Comparison of ENCODE assay signal across 21 cellular contexts in genomic region chr4:17515724-17516407, GRCh38. TPM values are rescaled to one million over a fixed set of nuclear protein-coding genes. Genes with fewer than 3 reads are reported as not detected.
DNase-seq lines count a peak whose midpoint lies in the region; ATAC-seq, FAIRE-seq and TF ChIP-seq lines count a peak whose summit lies in the region.
"Had no signal": no experiment of that assay in that cellular context is flagged by ENCODE, and none has a peak within 500 bp of the region (broad histone marks: within the 10 kb centered on the region; RNA-seq: fewer than 3 reads in every experiment).

No MANE protein-coding gene starts in this region.

- peaks cover 8% of the 10 kb centered on the region for H3K79me2 ChIP-seq in HepG2 (ENCODE audit: insufficient read depth, low read length)

- intact Hi-C loops in HepG2 (cut with micrococcal nuclease; ENCODE audit: unreplicated experiment) (loop anchor here (1.0 to 10.0 kb wide), 2 partner anchors 14 to 119 kb away; no protein-coding TSS in a partner anchor), transverse colon (cut with DNase I; ENCODE audit: low total_unique reads) (no loop called here)

- peak; percentile 24 for ATAC-seq in HepG2
- ATAC-seq: HCT116 had no signal

- no peak overlapping the region for H2AFZ ChIP-seq in HepG2 (ENCODE audit: low read length)

- no peak for FAIRE-seq in HepG2 (lab: Jason Lieb, UNC)
- FAIRE-seq: GM19239, H1 had no signal

- no TSS peak for BruUV-seq in HepG2 (replicated peaks; lab: Mats Ljungman, UMichigan)

- peak overlapping the region; percentile 71 for H3K4me2 ChIP-seq in HepG2 (ENCODE audit: low read depth, low read length)

- H3K9ac ChIP-seq in HepG2 (ENCODE audit: insufficient read depth, low read depth, low read length), result no peak overlapping the region

- no peaks in the 10 kb centered on the region for H3K36me3 ChIP-seq in HepG2 (replicated peaks in 1 of 2; ENCODE audit: control insufficient read depth in 1 of 2, insufficient read depth in 2 of 2, low read length in 2 of 2)
- no peaks in the 10 kb centered on the region for H3K36me3 ChIP-seq in transverse colon

- H3K27ac ChIP-seq in VCaP (peak overlapping the region; percentile 48), HepG2 (ENCODE audit: extremely low read length, insufficient read depth, low read length) (peak overlapping the region; percentile 27), transverse colon (no peak overlapping the region)

- H3K4me1 ChIP-seq in HepG2 (ENCODE audit: insufficient read depth, low read length), result peaks cover 61% of the 10 kb centered on the region
- H3K4me1 ChIP-seq in transverse colon, result peaks cover 0 to 11% (median 6%) of the 10 kb centered on the region in 4 donors

- H3K4me3 ChIP-seq in HepG2 (replicated peaks in 1 of 3; ENCODE audit: insufficient read depth in 1 of 3, low read depth in 2 of 3, low read length in 3 of 3) (peak overlapping the region in 2 of 3 experiments; percentile 22 to 54; a peak in 4 of 6 replicates), transverse colon (no peak overlapping the region)

- TF ChIP-seq EP300 in HepG2 (IDR thresholded peaks at IDR 0.05; ENCODE audit: low read depth in 2 of 2, low read length in 2 of 2) (no peak; a peak in 1 of 4 replicates), HepG2 (CRISPR knock-in tag; IDR thresholded peaks at IDR 0.05; ENCODE audit: borderline replicate concordance) (no peak), transverse colon (IDR thresholded peaks at IDR 0.05; ENCODE audit: low read depth) (no peak)

- no peaks in the 10 kb centered on the region for H4K20me1 ChIP-seq in HepG2 (ENCODE audit: insufficient read depth, low read length)

- POLR2A ChIA-PET in HepG2 (lab: Yijun Ruan, JAX), result no interaction called here

- no peak for TF ChIP-seq CTCF in VCaP (conservative IDR thresholded peaks at IDR 0.05)
- no peak for TF ChIP-seq CTCF in HepG2 (CRISPR knock-in tag; IDR thresholded peaks at IDR 0.05)
- no peak for TF ChIP-seq CTCF in transverse colon (IDR thresholded peaks at IDR 0.05)

- H3K27me3 ChIP-seq in HepG2 (ENCODE audit: control insufficient read depth in 1 of 2, insufficient read depth in 2 of 2, low read length in 2 of 2) (no peaks in the 10 kb centered on the region; a peak in 1 of 5 replicates), transverse colon (peaks cover 6% of the 10 kb centered on the region)

- 14% methylated on average over 8 of the region's 8 CpGs for WGBS in HepG2 (ENCODE audit: low lambda C conversion rate)
- 64 to 73% methylated on average over 4 to 8 of the region's 8 CpGs for WGBS in transverse colon (ENCODE audit: low coverage in 1 of 2), 2 donors

- in situ Hi-C loops in HepG2 (cut with HindIII; ENCODE audit: extremely low pct_ligation_motif_present, low pct_unique_long_range_greater_than_20kb) (no loop called here), transverse colon (cut with MboI; ENCODE audit: low pct_ligation_motif_present in 1 of 4, low pct_unique_long_range_greater_than_20kb in 1 of 4, low sequenced_read_pairs in 3 of 4) (no loop called here)

- TF ChIP-seq POLR2A in HepG2 (IDR thresholded peaks at IDR 0.05; ENCODE audit: insufficient read depth in 1 of 2, low read depth in 2 of 2, low read length in 2 of 2), result no peak
- no peak for TF ChIP-seq POLR2A in transverse colon (IDR thresholded peaks at IDR 0.05)

- peak; percentile 33 for DNase-seq in cerebellum (ENCODE audit: low spot score)
- DNase-seq in HepG2 (ENCODE audit: low spot score), result peak; percentile 41
- peak; percentile 59 for DNase-seq in superior temporal gyrus (ENCODE audit: extremely low spot score)
- DNase-seq in transverse colon, result no peak
- DNase-seq in NK-92 (lab: John Stamatoyannopoulos, UW; ENCODE audit: unreplicated experiment), result no peak
- no peak for DNase-seq in UCSD-AML1 (lab: John Stamatoyannopoulos, UW; ENCODE audit: unreplicated experiment)
- DNase-seq: CD4-positive, CD25-positive, alpha-beta regulatory T cell; EL; KBM-7; NCI-H1092; NCI-H1436; NCI-H187 treated with DMSO at 0.1 percent for 48 hours; Right ventricle myocardium superior had no signal

- no peaks in the 10 kb centered on the region for H3K9me3 ChIP-seq in HepG2 (ENCODE audit: low read length)
- no peaks in the 10 kb centered on the region for H3K9me3 ChIP-seq in transverse colon

- no peak for TF ChIP-seq RAD21 in HepG2 (CRISPR knock-in tag; IDR thresholded peaks at IDR 0.05)

- CTCF ChIA-PET in HepG2 (lab: Yijun Ruan, JAX; ENCODE audit: low intra/inter-chr PET ratio, low total read pairs), result no interaction called here

TF ChIP-seq in HepG2, 621 proteins besides CTCF, POLR2A, EP300 and RAD21 (continues in another document):
- TF ChIP-seq ZNF12 (CRISPR knock-in tag; IDR thresholded peaks at IDR 0.05) (no peak), ZNF143 (CRISPR knock-in tag; IDR thresholded peaks at IDR 0.05) (no peak), NR2F6 (IDR thresholded peaks at IDR 0.05) (peak; percentile 60; the same call in 1 of the 2 replicates), NR2F6 (CRISPR knock-in tag; IDR thresholded peaks at IDR 0.05) (peak; percentile 15; the same call in 1 of the 2 replicates), HMG20A (CRISPR knock-in tag; IDR thresholded peaks at IDR 0.05; ENCODE audit: borderline replicate concordance) (no peak), ZMYM3 (CRISPR knock-in tag; IDR thresholded peaks at IDR 0.05) (peak; percentile 99), ZMYM2 (CRISPR knock-in tag; IDR thresholded peaks at IDR 0.05) (peak; percentile 87), HNF4G (IDR thresholded peaks at IDR 0.05; ENCODE audit: borderline replicate concordance, low read depth, low read length) (0 out of 2 replicates have a peak, but pooled peaks have one; percentile 13), HNF4G (CRISPR knock-in tag; IDR thresholded peaks at IDR 0.05; ENCODE audit: borderline replicate concordance, low read depth) (no peak), NR2F2 (IDR thresholded peaks at IDR 0.05; ENCODE audit: borderline replicate concordance, low read depth) (0 out of 2 replicates have a peak, but pooled peaks have one; percentile 24), TEAD3 (CRISPR knock-in tag; optimal IDR thresholded peaks at IDR 0.05; ENCODE audit: borderline replicate concordance) (peak; percentile 49), NR2F1 (CRISPR knock-in tag; IDR thresholded peaks at IDR 0.05) (peak; percentile 7 to 33; a peak in 1 of 4 replicates), RCOR2 (CRISPR knock-in tag; IDR thresholded peaks at IDR 0.05) (peak; percentile 97), POGZ (CRISPR knock-in tag; IDR thresholded peaks at IDR 0.05) (peak; percentile 66; the same call in 1 of the 2 replicates)

RNA-seq across cellular contexts. Expression of gene CLRN2, which starts 0.9 kb away (rescaled TPM):
- not detected for total RNA-seq in cerebellum
- not detected in 2 replicates for total RNA-seq in HepG2 (2016; rRNA removed; fragmentation: Illumina TruSeq; extraction: Trizol)
- not detected in 2 replicates for total RNA-seq in HepG2 (2016; cell fraction: cytosol; rRNA removed; fragmentation: Illumina TruSeq; extraction: Trizol; ENCODE audit: low read depth)
- total RNA-seq in HepG2 (2016; cell fraction: insoluble cytoplasmic fraction; rRNA removed; fragmentation: Illumina TruSeq; extraction: Trizol), result not detected in 2 replicates
- total RNA-seq in HepG2 (2016; cell fraction: membrane; rRNA removed; fragmentation: Illumina TruSeq; extraction: Trizol), result not detected in 2 replicates
- total RNA-seq in HepG2 (2016; cell fraction: nucleus; rRNA removed; fragmentation: Illumina TruSeq; extraction: Trizol), result not detected in 2 replicates
- not detected in 2 replicates for polyA plus RNA-seq in HepG2 (2011; rRNA removed)
- polyA plus RNA-seq in HepG2 (2011; cell fraction: cytosol; rRNA removed), result not detected in 2 replicates
- polyA plus RNA-seq in HepG2 (2011; cell fraction: nucleus; rRNA removed), result 0.31 TPM in 1 of 2 replicates, not detected in the other
- polyA plus RNA-seq in HepG2 (2012), result 0.27 TPM in 1 of 2 replicates, not detected in the other
- not detected in 2 replicates for polyA plus RNA-seq in HepG2 (2016; cell fraction: cytosol; fragmentation: Illumina TruSeq; extraction: Trizol; ENCODE audit: low read depth)
- not detected in 2 replicates for polyA plus RNA-seq in HepG2 (2016; cell fraction: insoluble cytoplasmic fraction; fragmentation: Illumina TruSeq; extraction: Trizol; ENCODE audit: low read depth)
- polyA plus RNA-seq in HepG2 (2016; cell fraction: membrane; fragmentation: Illumina TruSeq; extraction: Trizol; ENCODE audit: low read depth), result not detected in 2 replicates
- not detected in 2 replicates for polyA plus RNA-seq in HepG2 (2016; cell fraction: nucleus; fragmentation: Illumina TruSeq; extraction: Trizol; ENCODE audit: insufficient read depth, low read depth)
- not detected in 2 replicates for polyA minus RNA-seq in HepG2 (2011; rRNA and poly(A)+ RNA removed; ENCODE audit: low replicate concordance)
- polyA minus RNA-seq in HepG2 (2011; cell fraction: cytosol; rRNA and poly(A)+ RNA removed), result not detected in 2 replicates
- not detected in 2 replicates for polyA minus RNA-seq in HepG2 (2011; cell fraction: nucleus; rRNA and poly(A)+ RNA removed)
- not detected for total RNA-seq in transverse colon
- total RNA-seq: CD4-positive, CD25-positive, alpha-beta regulatory T cell; H1; NCI-H460; Right ventricle myocardium superior; RPMI7951; SK-MEL-5 had no signal
- polyA plus RNA-seq: BJ; CD4-positive, CD25-positive, alpha-beta regulatory T cell; H1 had no signal

RNA-seq across cellular contexts. Expression of gene QDPR, which starts 4.0 kb away (rescaled TPM):
- 17.5 TPM for total RNA-seq in cerebellum
- total RNA-seq in HepG2 (2016; rRNA removed; fragmentation: Illumina TruSeq; extraction: Trizol), result 9.9 and 32.4 TPM in 2 replicates
- total RNA-seq in HepG2 (2016; cell fraction: cytosol; rRNA removed; fragmentation: Illumina TruSeq; extraction: Trizol; ENCODE audit: low read depth), result 5.2 and 5.9 TPM in 2 replicates
- total RNA-seq in HepG2 (2016; cell fraction: insoluble cytoplasmic fraction; rRNA removed; fragmentation: Illumina TruSeq; extraction: Trizol), result 10.8 and 29.3 TPM in 2 replicates
- total RNA-seq in HepG2 (2016; cell fraction: membrane; rRNA removed; fragmentation: Illumina TruSeq; extraction: Trizol), result 21.9 and 22.0 TPM in 2 replicates
- total RNA-seq in HepG2 (2016; cell fraction: nucleus; rRNA removed; fragmentation: Illumina TruSeq; extraction: Trizol), result 16.5 and 17.7 TPM in 2 replicates
- polyA plus RNA-seq in HepG2 (2011; rRNA removed), result 84.0 and 95.5 TPM in 2 replicates
- 88.8 and 113 TPM in 2 replicates for polyA plus RNA-seq in HepG2 (2011; cell fraction: cytosol; rRNA removed)
- 38.4 and 46.2 TPM in 2 replicates for polyA plus RNA-seq in HepG2 (2011; cell fraction: nucleus; rRNA removed)
- polyA plus RNA-seq in HepG2 (2012), result 78.4 and 108 TPM in 2 replicates
- polyA plus RNA-seq in HepG2 (2016; cell fraction: cytosol; fragmentation: Illumina TruSeq; extraction: Trizol; ENCODE audit: low read depth), result 28.6 and 35.0 TPM in 2 replicates
- polyA plus RNA-seq in HepG2 (2016; cell fraction: insoluble cytoplasmic fraction; fragmentation: Illumina TruSeq; extraction: Trizol; ENCODE audit: low read depth), result 102 and 112 TPM in 2 replicates
- 43.5 and 45.2 TPM in 2 replicates for polyA plus RNA-seq in HepG2 (2016; cell fraction: membrane; fragmentation: Illumina TruSeq; extraction: Trizol; ENCODE audit: low read depth)
- 50.5 and 56.3 TPM in 2 replicates for polyA plus RNA-seq in HepG2 (2016; cell fraction: nucleus; fragmentation: Illumina TruSeq; extraction: Trizol; ENCODE audit: insufficient read depth, low read depth)
- polyA minus RNA-seq in HepG2 (2011; rRNA and poly(A)+ RNA removed; ENCODE audit: low replicate concordance), result 32.0 and 89.7 TPM in 2 replicates
- polyA minus RNA-seq in HepG2 (2011; cell fraction: cytosol; rRNA and poly(A)+ RNA removed), result 39.3 and 42.6 TPM in 2 replicates
- polyA minus RNA-seq in HepG2 (2011; cell fraction: nucleus; rRNA and poly(A)+ RNA removed), result 66.9 and 70.4 TPM in 2 replicates
- total RNA-seq in transverse colon, result 10 to 100 TPM in 3 of 4 donors, not detected in 1; 11.4 to 32.4 (median 13.0) TPM

Comparison
In these comparisons a context has a peak if more than half of its experiments do, and no peak if none do; other contexts are left out.
1. H3K27ac ChIP-seq: peak in VCaP (single experiment) and HepG2 (single experiment); none in transverse colon (0 of 4).
2. DNase-seq: peak in cerebellum (single experiment), HepG2 (single experiment) and superior temporal gyrus (single experiment); none in transverse colon (single experiment), NK-92 (single experiment) and UCSD-AML1 (single experiment).
3. H3K4me3 ChIP-seq: peak in HepG2 (2 of 3); none in transverse colon (0 of 4).